In genomic region chr5:135214897-135215616, GRCh38 we compare ENCODE assay signal across 15 cellular contexts.
DNase-seq lines count a peak whose midpoint lies in the region; ATAC-seq and TF ChIP-seq lines count a peak whose summit lies in the region.
"Had no signal": no experiment of that assay in that cellular context is flagged by ENCODE, and none has a peak within 500 bp of the region (broad histone marks: within the 10 kb centered on the region; RNA-seq: fewer than 3 reads in every experiment).

No MANE protein-coding gene starts in this region.

- H3K4me1 Mint-ChIP-seq in MCF 10A (ENCODE audit: insufficient read depth, unreplicated experiment) = no peaks in the 10 kb centered on the region
- H3K4me1 Mint-ChIP-seq in activated CD8-positive, alpha-beta memory T cell treated with anti-CD3 and anti-CD28 coated beads, Interleukin-2, amount 10 ng/mL, durations not matched to agents 7 days and 5 days = no peaks in the 10 kb centered on the region
- H3K4me1 Mint-ChIP-seq: activated naive CD4-positive, alpha-beta T cell treated with anti-CD3 and anti-CD28 coated beads, Interleukin-2, amount 50 U/mL, for 24 hours had no signal

- no peak overlapping the region for H3K4me2 ChIP-seq in mammary epithelial cell (ENCODE audit: insufficient read depth, low read depth, low read length)

- H3K79me2 ChIP-seq in mammary epithelial cell (ENCODE audit: insufficient read depth, low read length) = no peaks in the 10 kb centered on the region

- POLR2A ChIA-PET in MCF 10A (lab: Yijun Ruan, JAX) = interaction anchor here (1.1 kb wide), 1 partner anchor 183 kb away, joined by 3 read pairs; no protein-coding TSS in a partner anchor

- H3K9me3 Mint-ChIP-seq in MCF 10A (ENCODE audit: unreplicated experiment) = no peaks in the 10 kb centered on the region
- no peaks in the 10 kb centered on the region for H3K9me3 Mint-ChIP-seq in activated CD8-positive, alpha-beta memory T cell treated with anti-CD3 and anti-CD28 coated beads, Interleukin-2, amount 10 ng/mL, durations not matched to agents 7 days and 5 days (ENCODE audit: low read depth)
- H3K9me3 Mint-ChIP-seq: activated naive CD4-positive, alpha-beta T cell treated with anti-CD3 and anti-CD28 coated beads, Interleukin-2, amount 50 U/mL, for 24 hours had no signal

- no peaks in the 10 kb centered on the region for H3K36me3 ChIP-seq in mammary epithelial cell (ENCODE audit: insufficient read depth, low read length)

- H3K27me3 ChIP-seq in mammary epithelial cell (ENCODE audit: insufficient read depth, low read length) = no peaks in the 10 kb centered on the region

- H3K27ac ChIP-seq in mammary epithelial cell (ENCODE audit: insufficient read depth, low read depth, low read length) = no peak overlapping the region

- H3K27me3 Mint-ChIP-seq in MCF 10A (ENCODE audit: insufficient read depth, unreplicated experiment) = peaks cover 14% of the 10 kb centered on the region
- peaks cover 14% of the 10 kb centered on the region for H3K27me3 Mint-ChIP-seq in activated CD8-positive, alpha-beta memory T cell treated with anti-CD3 and anti-CD28 coated beads, Interleukin-2, amount 10 ng/mL, durations not matched to agents 7 days and 5 days
- H3K27me3 Mint-ChIP-seq: activated naive CD4-positive, alpha-beta T cell treated with anti-CD3 and anti-CD28 coated beads, Interleukin-2, amount 50 U/mL, for 24 hours had no signal

- in situ Hi-C loops in mammary epithelial cell (cut with MboI; ENCODE audit: low sequenced_read_pairs in 2 of 2) = no loop called here

- H3K27ac Mint-ChIP-seq in MCF 10A (ENCODE audit: low read depth, unreplicated experiment) = no peak overlapping the region
- H3K27ac Mint-ChIP-seq in activated CD8-positive, alpha-beta memory T cell treated with anti-CD3 and anti-CD28 coated beads, Interleukin-2, amount 10 ng/mL, durations not matched to agents 7 days and 5 days = no peak overlapping the region
- H3K27ac Mint-ChIP-seq: activated naive CD4-positive, alpha-beta T cell treated with anti-CD3 and anti-CD28 coated beads, Interleukin-2, amount 50 U/mL, for 24 hours had no signal

- no peaks in the 10 kb centered on the region for H3K36me3 Mint-ChIP-seq in MCF 10A (ENCODE audit: insufficient read depth, unreplicated experiment)
- no peaks in the 10 kb centered on the region for H3K36me3 Mint-ChIP-seq in activated CD8-positive, alpha-beta memory T cell treated with anti-CD3 and anti-CD28 coated beads, Interleukin-2, amount 10 ng/mL, durations not matched to agents 7 days and 5 days
- H3K36me3 Mint-ChIP-seq: activated naive CD4-positive, alpha-beta T cell treated with anti-CD3 and anti-CD28 coated beads, Interleukin-2, amount 50 U/mL, for 24 hours had no signal

- dilution Hi-C loops in mammary epithelial cell (cut with HindIII; ENCODE audit: low sequenced_read_pairs) = no loop called here

- no peak for ATAC-seq in activated CD8-positive, alpha-beta memory T cell treated with anti-CD3 and anti-CD28 coated beads, Interleukin-2, amount 10 ng/mL, durations not matched to agents 7 days and 5 days
- ATAC-seq in GM21786 (IDR thresholded peaks at IDR 0.05; ENCODE audit: unreplicated experiment) = no peak
- no peak for ATAC-seq in HG02571 (IDR thresholded peaks at IDR 0.05; ENCODE audit: unreplicated experiment)

- DNase-seq in MCF 10A (ENCODE audit: unreplicated experiment) (peak; percentile 55), mammary epithelial cell (no peak), islet precursor cell (peak; percentile 53), foreskin melanocyte (no peak)
- peak; percentile 21 for DNase-seq in activated CD8-positive, alpha-beta memory T cell treated with anti-CD3 and anti-CD28 coated beads, Interleukin-2, amount 10 ng/mL, durations not matched to agents 7 days and 5 days
- DNase-seq in stimulated activated naive CD4-positive, alpha-beta T cell treated with Interleukin-2 at 50 U/mL for 16 hours (lab: John Stamatoyannopoulos, UW) = no peak
- DNase-seq: ACHN; activated CD4-positive, alpha-beta T cell treated with anti-CD3 and anti-CD28 coated beads for 1 hour; cortex of kidney; DND-41; hippocampal formation; NCI-H2029 had no signal

- TF ChIP-seq CTCF in MCF 10A (IDR thresholded peaks at IDR 0.05; ENCODE audit: unreplicated experiment) (no peak), mammary epithelial cell (conservative IDR thresholded peaks at IDR 0.05 in 1 of 2, IDR thresholded peaks at IDR 0.05 in 1 of 2; ENCODE audit: extremely low read depth in 1 of 2, insufficient read depth in 1 of 2, low read depth in 1 of 2, low read length in 2 of 2) (no peak)

- BruUV-seq in MCF 10A (replicated peaks; lab: Mats Ljungman, UMichigan) (no TSS peak), mammary epithelial cell (replicated peaks; lab: Mats Ljungman, UMichigan) (no TSS peak)

- H3K9me3 ChIP-seq in mammary epithelial cell (replicated peaks; ENCODE audit: insufficient read depth, low read length) = no peaks in the 10 kb centered on the region

- H2AFZ ChIP-seq in mammary epithelial cell (ENCODE audit: low read depth, low read length) = no peak overlapping the region

- no peak overlapping the region for H3K4me3 ChIP-seq in mammary epithelial cell (replicated peaks in 1 of 3; ENCODE audit: insufficient read depth in 1 of 3, low read depth in 2 of 3, low read length in 3 of 3)

- H3K4me1 ChIP-seq in mammary epithelial cell (ENCODE audit: insufficient read depth, low read length) = no peaks in the 10 kb centered on the region

- no peak overlapping the region for H3K4me3 Mint-ChIP-seq in MCF 10A (ENCODE audit: unreplicated experiment)
- H3K4me3 Mint-ChIP-seq in activated CD8-positive, alpha-beta memory T cell treated with anti-CD3 and anti-CD28 coated beads, Interleukin-2, amount 10 ng/mL, durations not matched to agents 7 days and 5 days = no peak overlapping the region
- H3K4me3 Mint-ChIP-seq: activated naive CD4-positive, alpha-beta T cell treated with anti-CD3 and anti-CD28 coated beads, Interleukin-2, amount 50 U/mL, for 24 hours had no signal

- WGBS in mammary epithelial cell (ENCODE audit: low coverage, missing lambda C conversion rate) = 68% methylated on average over 6 of the region's 7 CpGs

- no peak overlapping the region for H3K9ac ChIP-seq in mammary epithelial cell (ENCODE audit: insufficient read depth, low read length)

- intact Hi-C loops in MCF 10A (cut with micrococcal nuclease) (no loop called here), mammary epithelial cell (cut with micrococcal nuclease) (no loop called here)

- H4K20me1 ChIP-seq in mammary epithelial cell (ENCODE audit: insufficient read depth, low read length) = no peaks in the 10 kb centered on the region

- CTCF ChIA-PET in MCF 10A (lab: Yijun Ruan, JAX) (interaction anchor here (0.7 to 2.5 kb wide), 4 partner anchors 23 to 254 kb away, joined by 3 to 9 read pairs (median 3); no protein-coding TSS in a partner anchor), mammary epithelial cell (lab: Charles Lee; ENCODE audit: low non-redundant PET) (no interaction called here)
- CTCF ChIA-PET in activated CD8-positive, alpha-beta memory T cell treated with anti-CD3 and anti-CD28 coated beads, Interleukin-2, amount 10 ng/mL, durations not matched to agents 7 days and 5 days (lab: Charles Lee) = no interaction called here

Comparison
In these comparisons a context has a peak if more than half of its experiments do, and no peak if none do; other contexts are left out.
1. DNase-seq: peak in MCF 10A (single experiment), activated CD8-positive, alpha-beta memory T cell treated with anti-CD3 and anti-CD28 coated beads, Interleukin-2, amount 10 ng/mL, durations not matched to agents 7 days and 5 days (single experiment) and islet precursor cell (single experiment); none in mammary epithelial cell (single experiment), stimulated activated naive CD4-positive, alpha-beta T cell treated with Interleukin-2 at 50 U/mL for 16 hours (single experiment) and foreskin melanocyte (single experiment).